ENCODE assay signal across 21 cellular contexts in genomic region chr4:36043901-36044300, GRCh38.
"Had no signal": no experiment of that assay in that cellular context is flagged by ENCODE, and none has a peak within 500 bp of the region (broad histone marks: within the 10 kb centered on the region; RNA-seq: fewer than 3 reads in every experiment).

No MANE protein-coding gene starts in this region.

- H3K4me1 ChIP-seq: heart left ventricle, psoas muscle, sigmoid colon, stomach had no signal

- DNase-seq: effector CD4-positive, alpha-beta T cell; endodermal cell; heart left ventricle; hippocampal formation; left colon; left ventricle myocardium superior; mucosa of descending colon; naive thymus-derived CD8-positive, alpha-beta T cell; psoas muscle; sigmoid colon; stimulated activated CD4-positive, alpha-beta T cell treated with anti-CD3 and anti-CD28 coated beads, Interleukin-2, amount 100 ng/mL, for 24 hours; stimulated activated CD4-positive, alpha-beta T cell treated with anti-CD3 and anti-CD28 coated beads, Interleukin-4, amount 100 ng/mL, for 4 hours; stimulated activated naive B cell treated with anti-CD40 and anti-IgM and Interleukin-4, amounts not matched to agents 10 μg/mL and 1 μg/mL and 100 μg/mL, for 72 hours; stomach; substantia nigra; transverse colon had no signal

- H3K4me3 ChIP-seq: coronary artery, heart left ventricle, lung, mucosa of descending colon, psoas muscle, sigmoid colon, skin epidermis, stomach, thoracic aorta, transverse colon had no signal

- H3K4me3 Mint-ChIP-seq: endodermal cell; naive thymus-derived CD8-positive, alpha-beta T cell; stimulated activated naive B cell treated with anti-CD40 and anti-IgM and Interleukin-4, amounts not matched to agents 10 μg/mL and 1 μg/mL and 100 μg/mL, for 72 hours had no signal

- H3K4me1 Mint-ChIP-seq: stimulated activated naive B cell treated with anti-CD40 and anti-IgM and Interleukin-4, amounts not matched to agents 10 μg/mL and 1 μg/mL and 100 μg/mL, for 72 hours had no signal

- H3K27me3 Mint-ChIP-seq: stimulated activated naive B cell treated with anti-CD40 and anti-IgM and Interleukin-4, amounts not matched to agents 10 μg/mL and 1 μg/mL and 100 μg/mL, for 72 hours had no signal

- H3K9me3 ChIP-seq: heart left ventricle, mucosa of descending colon, neutrophil, psoas muscle, sigmoid colon, stomach, thoracic aorta, transverse colon had no signal

- H3K27ac Mint-ChIP-seq: endodermal cell; naive thymus-derived CD8-positive, alpha-beta T cell; stimulated activated naive B cell treated with anti-CD40 and anti-IgM and Interleukin-4, amounts not matched to agents 10 μg/mL and 1 μg/mL and 100 μg/mL, for 72 hours had no signal

- H3K9me3 Mint-ChIP-seq: endodermal cell had no signal

- H3K27me3 ChIP-seq: heart left ventricle, neutrophil, sigmoid colon, stomach, transverse colon had no signal

- ATAC-seq: heart left ventricle; left colon; left ventricle myocardium superior; mucosa of descending colon; naive thymus-derived CD8-positive, alpha-beta T cell; psoas muscle; stimulated activated naive B cell treated with anti-CD40 and anti-IgM and Interleukin-4, amounts not matched to agents 10 μg/mL and 1 μg/mL and 100 μg/mL, for 72 hours had no signal

- H3K27ac ChIP-seq: coronary artery, heart left ventricle, neutrophil, psoas muscle, sigmoid colon, skin epidermis, stomach, thoracic aorta, transverse colon had no signal

- H3K36me3 ChIP-seq: heart left ventricle, neutrophil, sigmoid colon, stomach, thoracic aorta, transverse colon had no signal
